Comparison of ENCODE assay signal across 13 cellular contexts in the genomic region with DNA sequence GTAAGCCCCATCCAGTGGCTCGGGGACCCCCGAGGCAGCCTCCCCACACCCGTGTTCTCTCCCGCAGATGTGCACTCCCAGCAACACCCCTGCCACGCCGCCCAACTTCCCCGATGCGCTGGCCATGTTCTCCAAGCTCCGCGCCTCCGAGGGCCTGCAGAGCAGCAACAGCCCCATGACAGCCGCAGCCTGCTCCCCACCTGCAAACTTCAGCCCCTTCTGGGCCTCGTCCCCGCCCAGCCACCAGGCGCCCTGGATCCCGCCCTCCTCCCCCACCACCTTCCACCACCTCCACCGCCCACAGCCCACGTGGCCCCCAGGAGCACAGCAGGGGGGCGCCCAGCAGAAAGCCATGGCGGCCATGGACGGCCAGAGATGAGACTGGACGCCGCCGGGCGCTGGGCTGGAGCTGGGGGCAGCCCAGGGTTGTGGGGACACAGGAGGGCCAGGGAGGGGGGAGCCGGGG. TPM values are rescaled to one million over a fixed set of nuclear protein-coding genes. Genes with fewer than 3 reads are reported as not detected.
DNase-seq lines count a peak whose midpoint lies in the region; ATAC-seq and TF ChIP-seq lines count a peak whose summit lies in the region.
"Had no signal": no experiment of that assay in that cellular context is flagged by ENCODE, and none has a peak within 500 bp of the region (broad histone marks: within the 10 kb centered on the region; RNA-seq: fewer than 3 reads in every experiment).

No MANE protein-coding gene starts in this region.

- no peaks in the 10 kb centered on the region for H3K9me3 ChIP-seq in right atrium auricular region
- H3K9me3 ChIP-seq in stomach = no peaks in the 10 kb centered on the region
- no peaks in the 10 kb centered on the region for H3K9me3 ChIP-seq in suprapubic skin
- H3K9me3 ChIP-seq: MG63 had no signal

- POLR2A ChIA-PET in RWPE1 (lab: Yijun Ruan, JAX; ENCODE audit: low non-redundant PET) = interaction anchor here (0.9 kb wide), 1 partner anchor 86 kb away, joined by 4 read pairs; no protein-coding TSS in a partner anchor

- CTCF ChIA-PET in RWPE1 (lab: Yijun Ruan, JAX) = interaction anchor here (1.4 kb wide), 1 partner anchor 9 kb away, joined by 8 read pairs; no protein-coding TSS in a partner anchor

- no peak for ATAC-seq in Right ventricle myocardium inferior

- TF ChIP-seq EP300 in stomach (IDR thresholded peaks at IDR 0.05) (no peak), suprapubic skin (IDR thresholded peaks at IDR 0.05) (no peak)

- H3K27ac ChIP-seq in right atrium auricular region (peak overlapping the region in 1 of 2 donors; percentile 4), RWPE1 (peak overlapping the region; percentile 93), stomach (peak overlapping the region in 3 of 5 donors; percentile 89 to 100 (median 97)), suprapubic skin (no peak overlapping the region)
- H3K27ac ChIP-seq: brain microvascular endothelial cell had no signal

- peak overlapping the region; percentile 96 for H3K27ac Mint-ChIP-seq in dendritic cell treated with granulocyte-macrophage colony-stimulating factor and Interleukin-4, amounts not matched to agents 40 ng/mL and 50 ng/mL, for 4 days

- intact Hi-C loops in Right ventricle myocardium inferior (cut with DNase I) = no loop called here
- intact Hi-C loops in dendritic cell treated with granulocyte-macrophage colony-stimulating factor and Interleukin-4, amounts not matched to agents 40 ng/mL and 50 ng/mL, for 4 days (cut with micrococcal nuclease) = no loop called here
- intact Hi-C loops in stomach (cut with DNase I; ENCODE audit: low total_unique reads) = no loop called here

- H3K36me3 Mint-ChIP-seq in dendritic cell treated with granulocyte-macrophage colony-stimulating factor and Interleukin-4, amounts not matched to agents 40 ng/mL and 50 ng/mL, for 4 days (ENCODE audit: low read depth) = peaks cover 41% of the 10 kb centered on the region

- peak; percentile 67 for DNase-seq in Right ventricle myocardium inferior (ENCODE audit: missing footprints)
- DNase-seq in right atrium auricular region (ENCODE audit: low spot score) = no peak
- DNase-seq in RWPE1 (ENCODE audit: low spot score) = no peak
- no peak for DNase-seq in stomach
- no peak for DNase-seq in MV-4-11 (lab: John Stamatoyannopoulos, UW)
- DNase-seq in amniotic stem cell (lab: John Stamatoyannopoulos, UW) = no peak
- DNase-seq in suprapubic skin (ENCODE audit: low spot score in 2 of 2) = no peak
- DNase-seq: brain microvascular endothelial cell, MG63, NCI-H226, RPMI8226 had no signal

- no peak for TF ChIP-seq POLR2A in stomach (IDR thresholded peaks at IDR 0.05)
- TF ChIP-seq POLR2A in suprapubic skin (IDR thresholded peaks at IDR 0.05) = no peak

- peaks cover 8% of the 10 kb centered on the region for H3K36me3 ChIP-seq in right atrium auricular region
- H3K36me3 ChIP-seq in stomach = peaks cover 4 to 32% (median 26%) of the 10 kb centered on the region in 4 donors
- peaks cover 15% of the 10 kb centered on the region for H3K36me3 ChIP-seq in suprapubic skin

- H3K9me3 Mint-ChIP-seq in dendritic cell treated with granulocyte-macrophage colony-stimulating factor and Interleukin-4, amounts not matched to agents 40 ng/mL and 50 ng/mL, for 4 days = no peaks in the 10 kb centered on the region

- WGBS in stomach, 5 donors = 69 to 79% (median 77%) methylated on average over 22 to 26 of the region's 26 CpGs
- 81% methylated on average over 25 of the region's 26 CpGs for WGBS in suprapubic skin

- TF ChIP-seq CTCF in right atrium auricular region (IDR thresholded peaks at IDR 0.05) (no peak), RWPE1 (conservative IDR thresholded peaks at IDR 0.05; ENCODE audit: low read depth) (no peak), stomach (IDR thresholded peaks at IDR 0.05) (no peak), suprapubic skin (IDR thresholded peaks at IDR 0.05) (no peak)

- H3K4me1 ChIP-seq in right atrium auricular region (peaks cover 0 to 79% of the 10 kb centered on the region in 2 donors), stomach (peaks cover 68 to 88% (median 82%) of the 10 kb centered on the region in 4 donors), suprapubic skin (peaks cover 78% of the 10 kb centered on the region)

- H3K27me3 Mint-ChIP-seq in dendritic cell treated with granulocyte-macrophage colony-stimulating factor and Interleukin-4, amounts not matched to agents 40 ng/mL and 50 ng/mL, for 4 days = no peaks in the 10 kb centered on the region

- H3K4me3 ChIP-seq in right atrium auricular region = no peak overlapping the region
- H3K4me3 ChIP-seq in stomach = peak overlapping the region in 2 of 4 donors; percentile 27 to 71
- H3K4me3 ChIP-seq in suprapubic skin = no peak overlapping the region
- H3K4me3 ChIP-seq: MG63, smooth muscle cell had no signal

- peaks cover 65% of the 10 kb centered on the region for H3K4me1 Mint-ChIP-seq in dendritic cell treated with granulocyte-macrophage colony-stimulating factor and Interleukin-4, amounts not matched to agents 40 ng/mL and 50 ng/mL, for 4 days (ENCODE audit: low read depth)

- no peak overlapping the region for H3K4me3 Mint-ChIP-seq in dendritic cell treated with granulocyte-macrophage colony-stimulating factor and Interleukin-4, amounts not matched to agents 40 ng/mL and 50 ng/mL, for 4 days

- H3K27me3 ChIP-seq in right atrium auricular region (no peaks in the 10 kb centered on the region), stomach (no peaks in the 10 kb centered on the region), suprapubic skin (no peaks in the 10 kb centered on the region)
- H3K27me3 ChIP-seq: brain microvascular endothelial cell, MG63 had no signal

RNA-seq across cellular contexts. Expression of a gene that starts 5.0 kb away (rescaled TPM):
- total RNA-seq in Right ventricle myocardium inferior (30.4 TPM), right atrium auricular region (1 to 10 TPM; 8.4 to 9.7 TPM), stomach (10 to 100 TPM in 2 of 5 donors, 1 to 10 TPM in 3; 1.8 to 49.5 (median 9.9) TPM), suprapubic skin (10 to 100 TPM; 24.8 to 42.7 (median 35.6) TPM)
- polyA plus RNA-seq in stomach = 10 to 100 TPM; 37.2 to 48.4 (median 43.0) TPM

RNA-seq across cellular contexts. Expression of a gene that starts 29.9 kb away (rescaled TPM):
- total RNA-seq in Right ventricle myocardium inferior (19.4 TPM), right atrium auricular region (10 to 100 TPM in 1 of 2 donors, 1 to 10 TPM in 1; 9.5 to 13.0 TPM), stomach (10 to 100 TPM in 3 of 5 donors, 1 to 10 TPM in 2; 1.0 to 41.4 (median 11.6) TPM), suprapubic skin (1 to 10 TPM in 3 of 4 donors, under 1 TPM in 1; 0.85 to 3.4 (median 1.3) TPM)
- 1 to 10 TPM in 2 of 3 donors, under 1 TPM in 1; 0.95 to 4.1 (median 3.7) TPM for polyA plus RNA-seq in stomach

RNA-seq across cellular contexts. Expression of a gene that starts 37.9 kb away (rescaled TPM):
- total RNA-seq in Right ventricle myocardium inferior (3.6 TPM), right atrium auricular region (1 to 10 TPM; 1.1 to 1.2 TPM), stomach (10 to 100 TPM in 1 of 5 donors, 1 to 10 TPM in 3, under 1 TPM in 1; 0.72 to 12.5 (median 2.3) TPM), suprapubic skin (1 to 10 TPM; 2.3 to 3.1 (median 2.7) TPM)
- 1 to 10 TPM; 3.8 to 5.6 (median 4.0) TPM for polyA plus RNA-seq in stomach
